Comparison of ENCODE assay signal across 24 cellular contexts in genomic region chr11:92709329-92709728, GRCh38.
"Had no signal": no experiment of that assay in that cellular context is flagged by ENCODE, and none has a peak within 500 bp of the region (broad histone marks: within the 10 kb centered on the region; RNA-seq: fewer than 3 reads in every experiment).

No MANE protein-coding gene starts in this region.

- H3K27me3 ChIP-seq: neutrophil, pancreas, right lobe of liver, sigmoid colon, stomach, thyroid gland, tibial nerve, upper lobe of right lung, uterus had no signal

- H3K36me3 ChIP-seq: neutrophil, pancreas, prostate gland, right lobe of liver, sigmoid colon, stomach, thoracic aorta, thyroid gland, tibial nerve, upper lobe of right lung, uterus had no signal

- FAIRE-seq: pancreas, small intestine had no signal

- H3K4me3 ChIP-seq: pancreas, prostate gland, right lobe of liver, sigmoid colon, stomach, thoracic aorta, thyroid gland, tibial nerve, upper lobe of right lung, uterus had no signal

- H3K27ac ChIP-seq: neutrophil, pancreas, prostate gland, right lobe of liver, sigmoid colon, stomach, thoracic aorta, thyroid gland, tibial nerve, upper lobe of right lung, uterus had no signal

- H3K9me3 ChIP-seq: neutrophil, pancreas, prostate gland, right lobe of liver, sigmoid colon, stomach, thoracic aorta, thyroid gland, tibial nerve, upper lobe of right lung, uterus had no signal

- DNase-seq: naive thymus-derived CD4-positive, alpha-beta T cell; natural killer cell; nucleus accumbens; pancreas; right cardiac atrium; right lobe of liver; sigmoid colon; small intestine; stimulated activated CD4-positive, alpha-beta T cell treated with anti-CD3 and anti-CD28 coated beads, Interleukin-15, amount 100 ng/mL, for 24 hours; stimulated activated CD4-positive, alpha-beta T cell treated with anti-CD3 and anti-CD28 coated beads, Interleukin-2, amount 100 ng/mL, for 24 hours; stimulated activated CD4-positive, alpha-beta T cell treated with anti-CD3 and anti-CD28 coated beads, Interleukin-2, amount 100 ng/mL, for 48 hours; stimulated activated CD4-positive, alpha-beta T cell treated with anti-CD3 and anti-CD28 coated beads, Interleukin-4, amount 100 ng/mL, for 24 hours; stimulated activated naive B cell treated with anti-CD40 and anti-IgM and Interleukin-4, amounts not matched to agents 10 μg/mL and 1 μg/mL and 100 μg/mL, for 72 hours; stimulated activated naive CD4-positive, alpha-beta T cell treated with Interleukin-2 at 50 U/mL for 16 hours; stomach; thyroid gland; trophoblast cell; upper lobe of right lung; uterus had no signal

- H3K4me1 ChIP-seq: pancreas, prostate gland, right lobe of liver, upper lobe of right lung, uterus had no signal

- ATAC-seq: naive thymus-derived CD4-positive, alpha-beta T cell; natural killer cell; pancreas; right cardiac atrium; right lobe of liver; stimulated activated effector memory CD8-positive, alpha-beta T cell treated with anti-CD3 and anti-CD28 coated beads, Interleukin-12 subunit alpha, Interleukin-12 subunit beta, amount 100 ng/mL, for 72 hours; stimulated activated naive B cell treated with anti-CD40 and anti-IgM and Interleukin-4, amounts not matched to agents 10 μg/mL and 1 μg/mL and 100 μg/mL, for 72 hours; upper lobe of right lung had no signal
